Comparison of ENCODE assay signal across 11 cellular contexts in the genomic region with DNA sequence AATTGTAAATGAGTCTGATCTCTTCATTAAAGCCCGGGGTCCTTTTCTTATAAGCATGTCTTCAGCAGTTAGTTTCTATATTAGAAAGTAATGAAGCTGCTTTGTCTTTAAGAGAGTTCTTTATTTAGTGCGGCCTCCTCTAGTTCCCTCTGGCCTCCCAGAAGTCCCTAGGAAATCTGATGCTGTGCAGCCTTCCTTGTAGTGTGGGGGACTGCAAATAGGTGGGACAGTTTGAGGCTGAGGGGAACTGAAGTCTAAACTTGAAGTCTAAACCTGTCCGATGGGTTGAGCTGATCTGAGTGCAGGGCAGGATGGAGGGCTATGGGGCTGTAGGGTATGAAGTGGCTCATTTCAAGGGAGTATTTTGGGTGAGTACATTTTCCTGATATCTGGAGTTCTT. TPM values are rescaled to one million over a fixed set of nuclear protein-coding genes. Genes with fewer than 3 reads are reported as not detected.
DNase-seq lines count a peak whose midpoint lies in the region; ATAC-seq, FAIRE-seq and TF ChIP-seq lines count a peak whose summit lies in the region.
"Had no signal": no experiment of that assay in that cellular context is flagged by ENCODE, and none has a peak within 500 bp of the region (broad histone marks: within the 10 kb centered on the region; RNA-seq: fewer than 3 reads in every experiment).

No MANE protein-coding gene starts in this region.

- 69% methylated on average over 3 of the region's 3 CpGs for WGBS in A549 (ENCODE audit: missing lambda C conversion rate)

- peak overlapping the region; percentile 73 for H3K4me2 ChIP-seq in A549

- POLR2A ChIA-PET in A549 (lab: Yijun Ruan, JAX), result no interaction called here

- H3K36me3 ChIP-seq in HUES48 (ENCODE audit: control insufficient read depth, insufficient read depth, low read length) (no peaks in the 10 kb centered on the region), muscle layer of duodenum (ENCODE audit: control insufficient read depth in 1 of 2, insufficient read depth in 2 of 2, low read length in 2 of 2) (peaks cover 0 to 4% of the 10 kb centered on the region in 2 donors)

- ATAC-seq in A549 (no peak), HG03025 (IDR thresholded peaks at IDR 0.05; ENCODE audit: low FRiP score, unreplicated experiment) (no peak)

- H3K4me1 Mint-ChIP-seq in chondrocyte (ENCODE audit: low read depth), result peaks cover 33% of the 10 kb centered on the region

- H3K9me3 ChIP-seq in A549 (no peaks in the 10 kb centered on the region), HUES48 (ENCODE audit: control insufficient read depth, insufficient read depth, low read length) (no peaks in the 10 kb centered on the region), muscle layer of duodenum (ENCODE audit: control insufficient read depth in 1 of 2, low read length in 2 of 2) (no peaks in the 10 kb centered on the region)

- H3K9me3 Mint-ChIP-seq in chondrocyte (ENCODE audit: low read depth), result no peaks in the 10 kb centered on the region

- peak overlapping the region; percentile 86 for H3K4me3 Mint-ChIP-seq in chondrocyte (ENCODE audit: unreplicated experiment)

- no peaks in the 10 kb centered on the region for H3K27me3 Mint-ChIP-seq in chondrocyte (ENCODE audit: low read depth)

- CTCF ChIA-PET in A549 (lab: Yijun Ruan, JAX), result interaction anchor here (1.0 to 7.2 kb wide), 6 partner anchors 8 to 50 kb away, joined by 3 to 84 read pairs (median 3); no protein-coding TSS in a partner anchor

- no peak for TF ChIP-seq POLR2A in A549 (IDR thresholded peaks at IDR 0.05; ENCODE audit: low read length)
- TF ChIP-seq POLR2A in H54 (IDR thresholded peaks at IDR 0.05; ENCODE audit: low read depth, low read length), result no peak

- peak overlapping the region in 1 of 2 experiments; percentile 97; a peak in 1 of 6 replicates for H3K27ac ChIP-seq in A549
- H3K27ac ChIP-seq in HUES48 (ENCODE audit: low read depth, low read length), result no peak overlapping the region
- H3K27ac ChIP-seq in muscle layer of duodenum (ENCODE audit: low read length), result peak overlapping the region; percentile 43
- H3K27ac ChIP-seq: HL-60 had no signal

- H3K4me3 ChIP-seq in A549, result peak overlapping the region; percentile 90; the same call in 1 of the 3 replicates
- H3K4me3 ChIP-seq in HUES48 (ENCODE audit: low read depth, low read length), result peak overlapping the region; percentile 68
- peak overlapping the region; percentile 62 to 84 for H3K4me3 ChIP-seq in muscle layer of duodenum (ENCODE audit: low read depth in 1 of 2, low read length in 2 of 2)

- H3K36me3 Mint-ChIP-seq in chondrocyte (ENCODE audit: low read depth), result no peaks in the 10 kb centered on the region

- no peak overlapping the region for H3K9ac ChIP-seq in HUES48 (ENCODE audit: low read depth, low read length)

- FAIRE-seq in A549 (lab: Jason Lieb, UNC) (no peak), H54 (lab: Jason Lieb, UNC) (no peak)

- no peak for DNase-seq in A549 (ENCODE audit: low read depth in 1 of 2, low spot score in 1 of 2)
- DNase-seq in chondrocyte (ENCODE audit: low spot score), result no peak
- no peak for DNase-seq in GM19238 (ENCODE audit: insufficient read length, low spot score)
- no peak for DNase-seq in H54 (ENCODE audit: insufficient read length, low spot score)
- DNase-seq in SHP77 treated with DMSO at 0.1 percent for 48 hours (lab: John Stamatoyannopoulos, UW), result no peak
- DNase-seq: DMS 273 treated with DMSO at 0.1 percent for 48 hours, NCI-H69 had no signal

- TF ChIP-seq CTCF in A549 (IDR thresholded peaks at IDR 0.05), result no peak
- TF ChIP-seq CTCF in chondrocyte (IDR thresholded peaks at IDR 0.05), result no peak

- peak overlapping the region; percentile 86 for H3K27ac Mint-ChIP-seq in chondrocyte (ENCODE audit: unreplicated experiment)

- H3K27me3 ChIP-seq in HUES48 (ENCODE audit: control insufficient read depth, insufficient read depth, low read length) (no peaks in the 10 kb centered on the region), muscle layer of duodenum (ENCODE audit: low read depth, low read length) (no peaks in the 10 kb centered on the region)

- TF ChIP-seq EP300 in A549 (IDR thresholded peaks at IDR 0.05), result no peak

- TF ChIP-seq RAD21 in A549 (conservative IDR thresholded peaks at IDR 0.05 in 1 of 2, IDR thresholded peaks at IDR 0.05 in 1 of 2), result no peak

- peaks cover 31% of the 10 kb centered on the region for H3K4me1 ChIP-seq in A549
- peaks cover 12% of the 10 kb centered on the region; the same call in 1 of the 2 replicates for H3K4me1 ChIP-seq in HUES48 (ENCODE audit: control insufficient read depth, insufficient read depth, low read length)
- H3K4me1 ChIP-seq in muscle layer of duodenum (ENCODE audit: control insufficient read depth in 1 of 2, insufficient read depth in 2 of 2, low read length in 2 of 2), result peaks cover 17 to 33% of the 10 kb centered on the region in 2 donors

TF ChIP-seq in A549, 52 proteins besides CTCF, POLR2A, EP300 and RAD21:
- TF ChIP-seq SMC3 (IDR thresholded peaks at IDR 0.05), result no peak

RNA-seq across cellular contexts. Expression of gene CD276, which starts 1.4 kb away (rescaled TPM):
- polyA plus RNA-seq in A549 (2011; rRNA removed) (24.8 and 32.8 TPM in 2 replicates), A549 (2017; fragmentation: RNase III; extraction: RNeasy Plus Mini Kit Qiagen cat#74134 plus additional on column Dnase treatment) (23.6 to 31.0 TPM (median 30.3 TPM) in 3 replicates)
- 29.6 and 41.4 TPM in 2 replicates for polyA plus RNA-seq in A549 (2012; cell fraction: cytosol; rRNA removed)
- 45.3 and 60.4 TPM in 2 replicates for polyA plus RNA-seq in A549 (2012; cell fraction: nucleus; rRNA removed)
- polyA minus RNA-seq in A549 (2011; rRNA and poly(A)+ RNA removed), result 19.3 and 25.6 TPM in 2 replicates
- total RNA-seq in chondrocyte, result 157 to 196 TPM (median 192 TPM) in 3 replicates

RNA-seq across cellular contexts. Expression of gene NPTN, which starts 52.4 kb away (rescaled TPM):
- polyA plus RNA-seq in A549 (2011; rRNA removed), result 201 and 253 TPM in 2 replicates
- polyA plus RNA-seq in A549 (2012; cell fraction: cytosol; rRNA removed), result 152 and 184 TPM in 2 replicates
- polyA plus RNA-seq in A549 (2012; cell fraction: nucleus; rRNA removed), result 108 and 126 TPM in 2 replicates
- 138 to 150 TPM (median 145 TPM) in 3 replicates for polyA plus RNA-seq in A549 (2017; fragmentation: RNase III; extraction: RNeasy Plus Mini Kit Qiagen cat#74134 plus additional on column Dnase treatment)
- 80.1 and 86.6 TPM in 2 replicates for polyA minus RNA-seq in A549 (2011; rRNA and poly(A)+ RNA removed)
- 232 to 256 TPM (median 252 TPM) in 3 replicates for total RNA-seq in chondrocyte
